Comparison of ENCODE assay signal across 24 cellular contexts in genomic region chr20:34987288-34988175, GRCh38. TPM values are rescaled to one million over a fixed set of nuclear protein-coding genes. Genes with fewer than 3 reads are reported as not detected.
DNase-seq lines count a peak whose midpoint lies in the region; ATAC-seq lines count a peak whose summit lies in the region.
"Had no signal": no experiment of that assay in that cellular context is flagged by ENCODE, and none has a peak within 500 bp of the region (broad histone marks: within the 10 kb centered on the region; RNA-seq: fewer than 3 reads in every experiment).

No MANE protein-coding gene starts in this region.

- no CpG with 5 or more reads among the region's 15 CpGs for WGBS in neuronal stem cell (ENCODE audit: extremely low coverage in 2 of 2, insufficient read length in 2 of 2, insufficient replicate concordance in 1 of 2), 2 donors
- WGBS in aorta, 2 donors, result 64 to 68% methylated on average over 15 of the region's 15 CpGs

- no peak overlapping the region for H2BK120ac ChIP-seq in neuronal stem cell (ENCODE audit: low read depth, low read length)

- H3K18ac ChIP-seq in neuronal stem cell (ENCODE audit: low read length), result no peak overlapping the region

- peaks cover 0 to 13% of the 10 kb centered on the region in 2 donors for H3K4me1 ChIP-seq in neuronal stem cell (ENCODE audit: control insufficient read depth in 2 of 2, insufficient read depth in 1 of 2, low read depth in 1 of 2, low read length in 2 of 2)
- no peaks in the 10 kb centered on the region for H3K4me1 ChIP-seq in aorta (ENCODE audit: control insufficient read depth in 1 of 2, insufficient read depth in 2 of 2, low read length in 2 of 2)

- H2AK5ac ChIP-seq in neuronal stem cell (ENCODE audit: low read depth, low read length), result peak overlapping the region; percentile 89

- peak overlapping the region; percentile 66 for H2BK12ac ChIP-seq in neuronal stem cell (ENCODE audit: low read length)

- H2AFZ ChIP-seq in neuronal stem cell (ENCODE audit: low read length), result no peak overlapping the region
- H2AFZ ChIP-seq: neural progenitor cell had no signal

- H3K9me3 ChIP-seq in neuronal stem cell (replicated peaks in 1 of 2; ENCODE audit: control insufficient read depth in 2 of 2, insufficient read depth in 1 of 2, low read depth in 1 of 2, low read length in 2 of 2) (peaks cover 0 to 3% of the 10 kb centered on the region in 2 donors), aorta (ENCODE audit: control insufficient read depth, low read length) (no peaks in the 10 kb centered on the region)
- H3K9me3 ChIP-seq: A549, tibial artery had no signal

- no peak overlapping the region for H2BK15ac ChIP-seq in neuronal stem cell (ENCODE audit: low read length)

- H3K27ac ChIP-seq in neuronal stem cell (replicated peaks; ENCODE audit: low read length), result no peak overlapping the region
- H3K27ac ChIP-seq in aorta (ENCODE audit: low read depth in 1 of 2, low read length in 2 of 2), result no peak overlapping the region
- H3K27ac ChIP-seq: A549, neural progenitor cell, tibial artery had no signal

- H3K4ac ChIP-seq in neuronal stem cell (ENCODE audit: low read length), result no peak overlapping the region

- H3K23ac ChIP-seq in neuronal stem cell (ENCODE audit: low read depth, low read length, poor library complexity), result peak overlapping the region; percentile 87

- no peak overlapping the region for H4K91ac ChIP-seq in neuronal stem cell (ENCODE audit: low read depth, low read length, poor library complexity)

- ATAC-seq in Right ventricle myocardium inferior (peak; percentile 17), left cardiac atrium (peak in 1 of 2 donors; percentile 1), aorta (ENCODE audit: low FRiP score) (peak; percentile 1)
- ATAC-seq: activated CD4-positive, CD25-positive, alpha-beta regulatory T cell treated with anti-CD3 and anti-CD28 coated beads, Interleukin-2, amount 50 U/mL, for 24 hours had no signal

- DNase-seq in Right ventricle myocardium inferior (ENCODE audit: missing footprints) (peak; percentile 28), cardiac septum (ENCODE audit: low spot score) (no peak), left cardiac atrium (peak; percentile 22), neuronal stem cell (ENCODE audit: low spot score) (no peak), aorta (no peak), HK-2 (ENCODE audit: unreplicated experiment) (no peak), T1000 (lab: John Stamatoyannopoulos, UW) (no peak)
- DNase-seq in activated CD4-positive, alpha-beta T cell treated with anti-CD3 and anti-CD28 coated beads, Interleukin-2, amount 50 U/mL, for 48 hours, result no peak
- DNase-seq: activated CD4-positive, alpha-beta memory T cell treated with anti-CD3 and anti-CD28 coated beads, Interleukin-2, amount 10 ng/mL, durations not matched to agents 7 days and 5 days; activated effector memory CD4-positive, alpha-beta T cell treated with Interleukin-2 at 50 U/mL for 16 hours; AML-193; CD4-positive, alpha-beta memory T cell; cerebellar nuclear complex; NCI-H1105; NCI-H1930; NCI-H2227 treated with DMSO at 0.1 percent for 48 hours; RPMI8226; T-helper 1 cell; tibial artery had no signal

- H3K79me1 ChIP-seq in neuronal stem cell (ENCODE audit: low read depth, low read length), result no peaks in the 10 kb centered on the region

- intact Hi-C loops in Right ventricle myocardium inferior (cut with DNase I), result no loop called here
- intact Hi-C loops in cardiac septum (cut with DNase I), result no loop called here
- intact Hi-C loops in left cardiac atrium (cut with DNase I), result no loop called here
- intact Hi-C loops in aorta (cut with DNase I), result no loop called here

- peaks cover 0 to 8% (median 7%) of the 10 kb centered on the region in 3 experiments for H3K27me3 ChIP-seq in neuronal stem cell (ENCODE audit: control insufficient read depth in 3 of 3, insufficient read depth in 3 of 3, low read depth in 1 of 3, low read length in 3 of 3)
- no peaks in the 10 kb centered on the region for H3K27me3 ChIP-seq in aorta (ENCODE audit: control insufficient read depth in 1 of 2, insufficient read depth in 2 of 2, low read length in 1 of 2)

- peak overlapping the region; percentile 48 for H4K8ac ChIP-seq in neuronal stem cell (ENCODE audit: low read depth, low read length)

- H3K36me3 ChIP-seq in neuronal stem cell (replicated peaks in 1 of 2; ENCODE audit: control insufficient read depth in 2 of 2, insufficient read depth in 2 of 2, low read length in 2 of 2) (no peaks in the 10 kb centered on the region), aorta (ENCODE audit: control insufficient read depth in 1 of 2, insufficient read depth in 2 of 2, low read length in 1 of 2) (no peaks in the 10 kb centered on the region)
- H3K36me3 ChIP-seq: neural progenitor cell had no signal

- H3K4me3 ChIP-seq in neuronal stem cell (ENCODE audit: low read length in 2 of 2), result no peak overlapping the region
- H3K4me3 ChIP-seq in aorta (ENCODE audit: low read length in 2 of 2), result no peak overlapping the region
- H3K4me3 ChIP-seq: A549, neural progenitor cell, tibial artery had no signal

- H3K4me2 ChIP-seq in neuronal stem cell (ENCODE audit: insufficient read depth, low read length, poor library complexity, severe bottlenecking), result no peak overlapping the region
- H3K4me2 ChIP-seq: A549, neural progenitor cell had no signal

- no peak overlapping the region for H3K9ac ChIP-seq in neuronal stem cell (ENCODE audit: low read depth, low read length, poor library complexity)
- H3K9ac ChIP-seq: neural progenitor cell had no signal

- H3K14ac ChIP-seq in neuronal stem cell (ENCODE audit: low read length), result peak overlapping the region; percentile 11

- H2BK5ac ChIP-seq in neuronal stem cell (ENCODE audit: low read length), result no peak overlapping the region

RNA-seq across cellular contexts. Expression of gene MYH7B, which starts 31.9 kb away (rescaled TPM):
- total RNA-seq in Right ventricle myocardium inferior (230 TPM), cardiac septum (238 TPM), left cardiac atrium (10 to 100 TPM; 82.3 to 89.0 TPM), aorta (under 1 TPM; 0.57 to 0.88 TPM)
- polyA plus RNA-seq in neuronal stem cell (2013, experiment 1 of 2), result 0.35 TPM
- 0.42 TPM for polyA plus RNA-seq in neuronal stem cell (2013, experiment 2 of 2)
- polyA plus RNA-seq in aorta, result 1 to 10 TPM in 1 of 2 donors, under 1 TPM in 1; 0.13 to 4.6 TPM
- total RNA-seq: endothelial cell of umbilical vein, H4 had no signal

RNA-seq across cellular contexts. Expression of gene GSS, which starts 31.9 kb away (rescaled TPM):
- total RNA-seq in Right ventricle myocardium inferior (17.6 TPM), cardiac septum (27.5 TPM), left cardiac atrium (10 to 100 TPM; 20.1 to 27.2 TPM), aorta (10 to 100 TPM; 22.9 to 24.3 TPM)
- polyA plus RNA-seq in neuronal stem cell (2013, experiment 1 of 2), result 37.0 TPM
- 37.4 TPM for polyA plus RNA-seq in neuronal stem cell (2013, experiment 2 of 2)
- polyA plus RNA-seq in aorta, result 10 to 100 TPM; 12.9 to 31.5 TPM

Comparison
In these comparisons a context has a peak if more than half of its experiments do, and no peak if none do; other contexts are left out.
1. DNase-seq: peak in Right ventricle myocardium inferior (single experiment) and left cardiac atrium (single experiment); none in cardiac septum (single experiment), neuronal stem cell (single experiment), aorta (0 of 2), activated CD4-positive, alpha-beta T cell treated with anti-CD3 and anti-CD28 coated beads, Interleukin-2, amount 50 U/mL, for 48 hours (0 of 2), HK-2 (single experiment) and T1000 (single experiment).
2. RNA of gene MYH7B, which starts 31.9 kb away (total RNA-seq): 238 TPM in cardiac septum (single experiment), 230 TPM in Right ventricle myocardium inferior (single experiment) and 82.3 to 89.0 TPM in left cardiac atrium; 0.57 to 0.88 TPM in aorta; every median in the first group is over 10 times any median in the second.